In genomic region chr17:36808181-36808661, GRCh38 we compare ENCODE assay signal across 12 cellular contexts.
DNase-seq lines count a peak whose midpoint lies in the region; ATAC-seq and TF ChIP-seq lines count a peak whose summit lies in the region.
"Had no signal": no experiment of that assay in that cellular context is flagged by ENCODE, and none has a peak within 500 bp of the region (broad histone marks: within the 10 kb centered on the region; RNA-seq: fewer than 3 reads in every experiment).

No MANE protein-coding gene starts in this region.

- H3K27me3 Mint-ChIP-seq in naive thymus-derived CD4-positive, alpha-beta T cell = peaks cover 45 to 75% (median 61%) of the 10 kb centered on the region in 5 donors

- H3K36me3 Mint-ChIP-seq in naive thymus-derived CD4-positive, alpha-beta T cell = no peaks in the 10 kb centered on the region

- peaks cover 0 to 5% (median 2%) of the 10 kb centered on the region in 7 donors for H3K4me1 Mint-ChIP-seq in naive thymus-derived CD4-positive, alpha-beta T cell
- H3K4me1 Mint-ChIP-seq: activated naive CD8-positive, alpha-beta T cell treated with anti-CD3 and anti-CD28 coated beads, Interleukin-2, amount 50 U/mL, for 24 hours had no signal

- peaks cover 0 to 4% (median 0%) of the 10 kb centered on the region in 11 donors for H3K9me3 Mint-ChIP-seq in naive thymus-derived CD4-positive, alpha-beta T cell
- H3K9me3 Mint-ChIP-seq: activated naive CD8-positive, alpha-beta T cell treated with anti-CD3 and anti-CD28 coated beads, Interleukin-2, amount 50 U/mL, for 24 hours had no signal

- POLR2A ChIA-PET in naive thymus-derived CD4-positive, alpha-beta T cell (lab: Charles Lee) = no interaction called here

- no peak overlapping the region for H3K4me3 ChIP-seq in epithelial cell of esophagus (ENCODE audit: low read length)
- peak overlapping the region; percentile 36 for H3K4me3 ChIP-seq in neuron (ENCODE audit: low read length)
- H3K4me3 ChIP-seq in naive thymus-derived CD4-positive, alpha-beta T cell (ENCODE audit: low read length) = no peak overlapping the region
- H3K4me3 ChIP-seq: esophagus muscularis mucosa, skin epidermis had no signal

- no peak overlapping the region for H3K4me3 Mint-ChIP-seq in naive thymus-derived CD4-positive, alpha-beta T cell
- H3K4me3 Mint-ChIP-seq: activated naive CD8-positive, alpha-beta T cell treated with anti-CD3 and anti-CD28 coated beads, Interleukin-2, amount 50 U/mL, for 24 hours had no signal

- intact Hi-C loops in naive thymus-derived CD4-positive, alpha-beta T cell (cut with micrococcal nuclease) = no loop called here

- peaks cover 51% of the 10 kb centered on the region for H3K27me3 ChIP-seq in neuron (ENCODE audit: insufficient read depth, low read length)
- H3K27me3 ChIP-seq in naive thymus-derived CD4-positive, alpha-beta T cell (ENCODE audit: control insufficient read depth in 2 of 2, insufficient read depth in 2 of 2, low read length in 2 of 2) = peaks cover 0 to 6% of the 10 kb centered on the region in 2 donors

- CTCF ChIA-PET in naive thymus-derived CD4-positive, alpha-beta T cell (lab: Charles Lee) = no interaction called here

- no peaks in the 10 kb centered on the region for H3K36me3 ChIP-seq in neuron (ENCODE audit: insufficient read depth, low read length)
- no peaks in the 10 kb centered on the region for H3K36me3 ChIP-seq in naive thymus-derived CD4-positive, alpha-beta T cell (ENCODE audit: control insufficient read depth in 2 of 3, insufficient read depth in 3 of 3, low read length in 3 of 3)
- H3K36me3 ChIP-seq: esophagus muscularis mucosa had no signal

- no peak for TF ChIP-seq CTCF in epithelial cell of esophagus (IDR thresholded peaks at IDR 0.05; ENCODE audit: insufficient read depth, low read depth, low read length, missing control alignments)

- H3K27ac ChIP-seq in naive thymus-derived CD4-positive, alpha-beta T cell (ENCODE audit: low read depth, low read length) = no peak overlapping the region
- H3K27ac ChIP-seq: esophagus muscularis mucosa, skin epidermis had no signal

- no peak overlapping the region for H3K27ac Mint-ChIP-seq in naive thymus-derived CD4-positive, alpha-beta T cell
- H3K27ac Mint-ChIP-seq: activated naive CD8-positive, alpha-beta T cell treated with anti-CD3 and anti-CD28 coated beads, Interleukin-2, amount 50 U/mL, for 24 hours had no signal

- H2AFZ ChIP-seq in neuron (ENCODE audit: low read depth, low read length) = peak overlapping the region; percentile 58

- peak; percentile 30 for DNase-seq in DMS79 treated with DMSO at 0.1 percent for 48 hours (lab: John Stamatoyannopoulos, UW)
- no peak for DNase-seq in DMS79 (lab: John Stamatoyannopoulos, UW)
- DNase-seq in NCI-H510A (lab: John Stamatoyannopoulos, UW) = peak; percentile 38
- peak; percentile 18 for DNase-seq in epithelial cell of esophagus (ENCODE audit: low read depth)
- DNase-seq in CD1c-positive myeloid dendritic cell (ENCODE audit: extremely low spot score) = no peak
- no peak for DNase-seq in naive thymus-derived CD4-positive, alpha-beta T cell
- DNase-seq: activated CD4-positive, alpha-beta T cell treated with anti-CD3 and anti-CD28 coated beads, Interleukin-2, amount 50 U/mL, for 4 hours; activated naive CD8-positive, alpha-beta T cell treated with anti-CD3 and anti-CD28 coated beads, Interleukin-2, amount 50 U/mL, for 24 hours had no signal

- peaks cover 10% of the 10 kb centered on the region for H3K4me1 ChIP-seq in neuron (ENCODE audit: insufficient read depth, low read length)
- H3K4me1 ChIP-seq in naive thymus-derived CD4-positive, alpha-beta T cell (ENCODE audit: control insufficient read depth in 2 of 2, insufficient read depth in 2 of 2, low read length in 2 of 2) = no peaks in the 10 kb centered on the region

- ATAC-seq in HG03108 (IDR thresholded peaks at IDR 0.05; ENCODE audit: unreplicated experiment) = no peak
- no peak for ATAC-seq in naive thymus-derived CD4-positive, alpha-beta T cell
- ATAC-seq: activated naive CD8-positive, alpha-beta T cell treated with anti-CD3 and anti-CD28 coated beads, Interleukin-2, amount 50 U/mL, for 24 hours had no signal

- peaks cover 2% of the 10 kb centered on the region for H3K9me3 ChIP-seq in neuron (ENCODE audit: low read length)
- H3K9me3 ChIP-seq in naive thymus-derived CD4-positive, alpha-beta T cell (ENCODE audit: control insufficient read depth in 2 of 3, low read length in 3 of 3) = no peaks in the 10 kb centered on the region
- H3K9me3 ChIP-seq: esophagus muscularis mucosa had no signal

Comparison
In these comparisons a context has a peak if more than half of its experiments do, and no peak if none do; other contexts are left out.
1. DNase-seq: peak in DMS79 treated with DMSO at 0.1 percent for 48 hours (single experiment), NCI-H510A (single experiment) and epithelial cell of esophagus (single experiment); none in DMS79 (single experiment), CD1c-positive myeloid dendritic cell (single experiment) and naive thymus-derived CD4-positive, alpha-beta T cell (0 of 9).